Comparison of ENCODE assay signal across 8 cellular contexts in the genomic region with DNA sequence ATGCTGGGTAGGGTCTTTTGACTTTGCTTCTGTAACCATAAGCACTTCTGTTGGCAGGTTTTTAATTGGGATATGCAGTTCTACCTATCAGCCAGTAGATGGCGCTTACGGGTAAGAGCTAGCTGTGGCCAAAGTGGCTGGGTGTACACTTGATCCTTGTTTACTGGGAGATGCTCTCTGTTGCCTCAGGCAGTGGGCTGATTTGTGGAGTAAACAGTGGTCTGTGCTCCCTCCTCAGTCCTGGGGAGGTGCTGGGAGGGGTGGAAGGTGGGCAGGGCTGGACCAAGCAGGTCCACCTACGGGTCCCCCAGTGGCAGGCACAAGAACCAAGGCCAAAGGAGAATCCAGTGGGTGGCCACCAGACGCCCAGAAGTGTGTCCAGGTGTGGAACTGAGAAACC. TPM values are rescaled to one million over a fixed set of nuclear protein-coding genes. Genes with fewer than 3 reads are reported as not detected.
DNase-seq lines count a peak whose midpoint lies in the region; ATAC-seq, FAIRE-seq and TF ChIP-seq lines count a peak whose summit lies in the region.

No MANE protein-coding gene starts in this region.

- H3K4me1 Mint-ChIP-seq in CD4-positive, alpha-beta memory T cell, result peaks cover 0 to 2% (median 0%) of the 10 kb centered on the region in 4 donors

- H3K36me3 ChIP-seq in CD4-positive, alpha-beta memory T cell (ENCODE audit: insufficient read depth, low read length), result no peaks in the 10 kb centered on the region
- H3K36me3 ChIP-seq in GM12878 (ENCODE audit: control insufficient read depth in 2 of 2, insufficient read depth in 2 of 2, low read length in 1 of 2) (no peaks in the 10 kb centered on the region), tibial artery (peaks cover 0 to 5% (median 0%) of the 10 kb centered on the region in 3 donors)

- no peaks in the 10 kb centered on the region for H3K4me1 ChIP-seq in CD4-positive, alpha-beta memory T cell (ENCODE audit: insufficient read depth, low read length)
- no peaks in the 10 kb centered on the region for H3K4me1 ChIP-seq in GM12878 (ENCODE audit: control insufficient read depth, insufficient read depth, low read length)
- H3K4me1 ChIP-seq in tibial artery, result no peaks in the 10 kb centered on the region

- peaks cover 24 to 29% of the 10 kb centered on the region in 2 donors for H3K36me3 Mint-ChIP-seq in CD4-positive, alpha-beta memory T cell

- BruUV-seq in GM12878 (replicated peaks; lab: Mats Ljungman, UMichigan), result no TSS peak

- H2AFZ ChIP-seq in GM12878 (ENCODE audit: control insufficient read depth, low read depth, low read length), result no peak overlapping the region

- peak; percentile 82 for ATAC-seq in GM18868 (IDR thresholded peaks at IDR 0.05; ENCODE audit: unreplicated experiment)
- ATAC-seq in GM12878, result peak; percentile 75
- ATAC-seq in left lobe of liver, result peak; percentile 91
- no peak for ATAC-seq in HG02870 (IDR thresholded peaks at IDR 0.05; ENCODE audit: unreplicated experiment)
- ATAC-seq in HG03342 (IDR thresholded peaks at IDR 0.05; ENCODE audit: unreplicated experiment), result no peak

- POLR2A ChIA-PET in CD4-positive, alpha-beta memory T cell (lab: Charles Lee; ENCODE audit: partially characterized antibody), result no interaction called here
- POLR2A ChIA-PET in GM12878 (lab: Charles Lee), result no interaction called here

- no peak overlapping the region for H3K27ac Mint-ChIP-seq in CD4-positive, alpha-beta memory T cell

- peak in 4 of 5 donors; percentile 30 to 40 (median 33) for DNase-seq in CD4-positive, alpha-beta memory T cell
- peak; percentile 54 for DNase-seq in NCI-H69 (lab: John Stamatoyannopoulos, UW)
- DNase-seq in GM12878 (ENCODE audit: low read depth, low spot score), result no peak
- no peak for DNase-seq in left lobe of liver (ENCODE audit: low spot score)
- no peak for DNase-seq in tibial artery

- H3K79me2 ChIP-seq in GM12878 (ENCODE audit: control insufficient read depth, insufficient read depth, low read length), result no peaks in the 10 kb centered on the region

- no peak for FAIRE-seq in GM12878 (lab: Jason Lieb, UNC)

- TF ChIP-seq POLR2A in GM12878 (IDR thresholded peaks at IDR 0.05; ENCODE audit: low read depth, low read length), result no peak

- H3K27me3 Mint-ChIP-seq in CD4-positive, alpha-beta memory T cell, result no peaks in the 10 kb centered on the region

- in situ Hi-C loops in GM12878 (cut with MboI), result loop anchor here (25.0 kb wide), 2 partner anchors 231 to 594 kb away; partner anchors contain the start of gene AXDND1

- peaks cover 0 to 10% of the 10 kb centered on the region in 2 donors for H3K9me3 ChIP-seq in CD4-positive, alpha-beta memory T cell (ENCODE audit: control insufficient read depth in 1 of 2, low read length in 2 of 2)
- H3K9me3 ChIP-seq in GM12878 (replicated peaks; ENCODE audit: control insufficient read depth, insufficient read depth, low read length), result peaks cover 3% of the 10 kb centered on the region; the same call in 2 of the 3 replicates
- H3K9me3 ChIP-seq in tibial artery, result peaks cover 0 to 32% (median 27%) of the 10 kb centered on the region in 3 donors

- H3K27me3 ChIP-seq in CD4-positive, alpha-beta memory T cell (ENCODE audit: insufficient read depth, low read length), result no peaks in the 10 kb centered on the region
- H3K27me3 ChIP-seq in GM12878 (replicated peaks in 1 of 2; ENCODE audit: control insufficient read depth in 2 of 2, insufficient read depth in 2 of 2, low read length in 1 of 2) (no peaks in the 10 kb centered on the region), tibial artery (no peaks in the 10 kb centered on the region)

- intact Hi-C loops in CD4-positive, alpha-beta memory T cell (cut with micrococcal nuclease), result loop anchor here (1.0 kb wide), 1 partner anchor 601 kb away; no protein-coding TSS in a partner anchor
- intact Hi-C loops in GM12878 (cut with micrococcal nuclease; ENCODE audit: unreplicated experiment), result loop anchor here (5.0 kb wide), 1 partner anchor 599 kb away; the partner anchor contains the start of gene AXDND1
- intact Hi-C loops in tibial artery (cut with DNase I; ENCODE audit: low total_unique reads), result no loop called here

- no peak overlapping the region for H3K4me3 Mint-ChIP-seq in CD4-positive, alpha-beta memory T cell

- no peak overlapping the region for H3K4me2 ChIP-seq in GM12878 (ENCODE audit: control insufficient read depth, insufficient read depth)

- H3K9me3 Mint-ChIP-seq in CD4-positive, alpha-beta memory T cell, result peaks cover 0 to 35% (median 28%) of the 10 kb centered on the region in 8 donors

- CTCF ChIA-PET in CD4-positive, alpha-beta memory T cell (lab: Charles Lee; ENCODE audit: partially characterized antibody), result interaction anchor here (0.7 to 2.2 kb wide), 9 partner anchors 12 to 305 kb away, joined by 3 to 16 read pairs (median 4); no protein-coding TSS in a partner anchor
- CTCF ChIA-PET in GM12878 (lab: Yijun Ruan, JAX), result interaction anchor here (0.7 to 2.6 kb wide), 17 partner anchors 8 to 440 kb away, joined by 3 to 22 read pairs (median 5); no protein-coding TSS in a partner anchor

- no peak for TF ChIP-seq EP300 in GM12878 (IDR thresholded peaks at IDR 0.05; ENCODE audit: borderline replicate concordance in 1 of 2, control insufficient read depth in 1 of 2, low read depth in 2 of 2, low read length in 2 of 2)

- TF ChIP-seq CTCF in GM12878 (IDR thresholded peaks at IDR 0.05 in 2 of 3, conservative IDR thresholded peaks at IDR 0.05 in 1 of 3; ENCODE audit: control insufficient read depth in 2 of 3, extremely low read depth in 1 of 3, insufficient read depth in 1 of 3, low read depth in 3 of 3, low read length in 3 of 3) (peak; percentile 75 to 81 (median 77)), tibial artery (IDR thresholded peaks at IDR 0.05) (peak in 1 of 2 experiments; percentile 47)

- H3K4me3 ChIP-seq in CD4-positive, alpha-beta memory T cell (ENCODE audit: low read length in 2 of 2), result no peak overlapping the region
- H3K4me3 ChIP-seq in GM12878 (no peak overlapping the region), tibial artery (no peak overlapping the region)

- SMC1A ChIA-PET in GM12878 (lab: Charles Lee; ENCODE audit: uncharacterized antibody, unreplicated experiment), result interaction anchor here (0.9 to 1.7 kb wide), 6 partner anchors 12 to 235 kb away, joined by 3 to 10 read pairs (median 4); no protein-coding TSS in a partner anchor

- no peak overlapping the region for H3K27ac ChIP-seq in CD4-positive, alpha-beta memory T cell (ENCODE audit: low read depth, low read length)
- no peak overlapping the region for H3K27ac ChIP-seq in GM12878 (ENCODE audit: control insufficient read depth, insufficient read depth)
- no peak overlapping the region for H3K27ac ChIP-seq in tibial artery

- peak; percentile 64 for TF ChIP-seq RAD21 in GM12878 (IDR thresholded peaks at IDR 0.05; ENCODE audit: insufficient read depth, low read depth, low read length)

- H4K20me1 ChIP-seq in GM12878 (ENCODE audit: control insufficient read depth, insufficient read depth), result no peaks in the 10 kb centered on the region

- WGBS in GM12878 (ENCODE audit: insufficient coverage, insufficient replicate concordance, low lambda C conversion rate, missing lambda C conversion rate), result 0% methylated on average over 4 of the region's 4 CpGs

- RAD21 ChIA-PET in GM12878 (lab: Charles Lee; ENCODE audit: unreplicated experiment), result interaction anchor here (1.4 to 1.6 kb wide), 2 partner anchors 15 to 235 kb away, joined by 3 to 13 read pairs; no protein-coding TSS in a partner anchor

- H3K9ac ChIP-seq in GM12878 (ENCODE audit: control insufficient read depth, insufficient read depth, low read length), result no peak overlapping the region

RNA-seq across cellular contexts. Expression of gene RALGPS2, which starts 43.4 kb away (rescaled TPM):
- total RNA-seq in CD4-positive, alpha-beta memory T cell, result 10 to 100 TPM; 12.4 to 15.0 TPM
- 1 to 10 TPM; 1.6 to 3.3 TPM for polyA plus RNA-seq in CD4-positive, alpha-beta memory T cell
- total RNA-seq in GM12878 (2013; cell fraction: nucleolus; rRNA removed), result 9.2 and 12.6 TPM in 2 replicates
- total RNA-seq in GM12878 (2014; rRNA removed) (2.6 and 3.7 TPM in 2 replicates), GM12878 (2014; rRNA removed; fragmentation: Illumina TruSeq; extraction: Trizol) (2.4 and 2.8 TPM in 2 replicates), GM12878 (2021) (1.8 and 2.7 TPM in 2 replicates), left lobe of liver (24.6 TPM)
- 2.9 TPM for polyA plus RNA-seq in GM12878 (2011; ENCODE audit: low read depth)
- polyA plus RNA-seq in GM12878 (2011; rRNA removed) (0.14 and 0.46 TPM in 2 replicates), GM12878 (2014; fragmentation: Illumina TruSeq; extraction: Trizol) (1.7 and 2.2 TPM in 2 replicates), GM12878 (2014; fragmentation: Nextera tagmentation; extraction: Ambion mirVana) (under 1 TPM; 0.08 to 0.38 TPM), GM12878 (2014; rRNA removed) (0.58 and 2.8 TPM in 2 replicates), GM12878 (2016; fragmentation: Nextera tagmentation; extraction: Ambion mirVana) (under 1 TPM; 0.43 TPM)
- polyA plus RNA-seq in GM12878 (2011; cell fraction: cytosol; rRNA removed), result 0.01 and 0.08 TPM in 2 replicates
- polyA plus RNA-seq in GM12878 (2011; cell fraction: nucleus; rRNA removed), result 0.12 and 0.28 TPM in 2 replicates
- polyA plus RNA-seq in GM12878 (2012), result 2.6 and 3.3 TPM in 2 replicates
- 0.07 and 0.21 TPM in 2 replicates for polyA minus RNA-seq in GM12878 (2011; rRNA and poly(A)+ RNA removed)
- 1.0 TPM in 1 of 2 replicates, not detected in the other for polyA minus RNA-seq in GM12878 (2011; cell fraction: cytosol; rRNA and poly(A)+ RNA removed)
- 0.60 and 0.67 TPM in 2 replicates for polyA minus RNA-seq in GM12878 (2011; cell fraction: nucleus; rRNA and poly(A)+ RNA removed)

Comparison
In these comparisons a context has a peak if more than half of its experiments do, and no peak if none do; other contexts are left out.
1. DNase-seq: peak in CD4-positive, alpha-beta memory T cell (4 of 5) and NCI-H69 (single experiment); none in GM12878 (single experiment), left lobe of liver (single experiment) and tibial artery (0 of 2).
2. ATAC-seq: peak in GM18868 (single experiment), GM12878 (single experiment) and left lobe of liver (single experiment); none in HG02870 (single experiment) and HG03342 (single experiment).